ENCODE assay signal across 6 cellular contexts in the genomic region with DNA sequence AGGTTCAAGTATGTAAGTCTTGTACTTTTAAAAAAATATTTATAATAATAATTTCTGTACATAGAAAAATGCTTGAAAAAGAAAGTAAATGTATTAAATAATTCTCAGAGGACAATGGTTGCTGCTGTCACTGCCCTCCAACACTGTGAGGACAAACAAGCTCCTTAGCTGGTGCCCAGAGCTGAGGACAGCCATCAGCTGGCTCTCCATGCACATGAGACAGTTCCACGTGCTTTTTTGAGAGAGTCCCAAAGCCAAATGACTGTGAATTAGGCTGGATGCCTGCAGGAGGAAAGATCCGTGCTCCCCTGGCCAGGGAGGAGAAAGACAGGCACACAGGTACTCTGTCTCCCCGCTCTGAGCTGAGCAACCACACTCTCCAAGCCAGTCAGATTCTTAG.
"Had no signal": no experiment of that assay in that cellular context is flagged by ENCODE, and none has a peak within 500 bp of the region (broad histone marks: within the 10 kb centered on the region; RNA-seq: fewer than 3 reads in every experiment).

No MANE protein-coding gene starts in this region.

- H3K4me3 ChIP-seq: GM23248, K562 had no signal

- ATAC-seq: K562 had no signal

- DNase-seq: GM23248, GOT3, H9, HCEC 1CT, IMR-90 had no signal

- H3K27ac ChIP-seq: GM23248 had no signal
